30 cellular contexts compared by ENCODE assay signal in genomic region chr5:176667637-176668036, GRCh38. TPM values are rescaled to one million over a fixed set of nuclear protein-coding genes. Genes with fewer than 3 reads are reported as not detected.
"Had no signal": no experiment of that assay in that cellular context is flagged by ENCODE, and none has a peak within 500 bp of the region (broad histone marks: within the 10 kb centered on the region; RNA-seq: fewer than 3 reads in every experiment).

No MANE protein-coding gene starts in this region.

- H3K9me3 ChIP-seq: esophagus muscularis mucosa, psoas muscle, spleen, testis, tibial nerve, upper lobe of right lung, vagina had no signal

- H3K27ac Mint-ChIP-seq: nephron; stimulated activated naive B cell treated with anti-CD40 and anti-IgM and Interleukin-4, amounts not matched to agents 10 μg/mL and 1 μg/mL and 100 μg/mL, for 72 hours; stimulated activated naive CD8-positive, alpha-beta T cell treated with anti-CD3 and anti-CD28 coated beads, Interleukin-15, amount 100 ng/mL, for 72 hours had no signal

- H3K4me3 ChIP-seq: dorsolateral prefrontal cortex, esophagus muscularis mucosa, psoas muscle, spleen, testis, tibial nerve, upper lobe of right lung, vagina had no signal

- ATAC-seq: psoas muscle; sciatic nerve; stimulated activated naive B cell treated with anti-CD40 and anti-IgM and Interleukin-4, amounts not matched to agents 10 μg/mL and 1 μg/mL and 100 μg/mL, for 72 hours; stimulated activated naive CD8-positive, alpha-beta T cell treated with anti-CD3 and anti-CD28 coated beads, Interleukin-15, amount 100 ng/mL, for 72 hours; upper lobe of right lung had no signal

- DNase-seq: cortex of kidney; effector memory CD4-positive, alpha-beta T cell; foreskin melanocyte; head of caudate nucleus; hippocampal formation; mesendoderm; naive B cell; psoas muscle; retina; spleen; stimulated activated CD4-positive, alpha-beta T cell treated with anti-CD3 and anti-CD28 coated beads, Interleukin-15, amount 100 ng/mL, for 24 hours; stimulated activated CD4-positive, alpha-beta T cell treated with anti-CD3 and anti-CD28 coated beads, Interleukin-1b, Interleukin-23, amount 100 ng/mL, for 48 hours; stimulated activated CD4-positive, alpha-beta T cell treated with anti-CD3 and anti-CD28 coated beads, Interleukin-4, amount 100 ng/mL, for 24 hours; stimulated activated naive B cell treated with anti-CD40 and anti-IgM and Interleukin-4, amounts not matched to agents 10 μg/mL and 1 μg/mL and 100 μg/mL, for 72 hours; stimulated activated naive CD8-positive, alpha-beta T cell treated with anti-CD3 and anti-CD28 coated beads, Interleukin-15, amount 100 ng/mL, for 72 hours; testis; upper lobe of right lung had no signal

- H3K36me3 Mint-ChIP-seq: naive B cell; stimulated activated naive B cell treated with anti-CD40 and anti-IgM and Interleukin-4, amounts not matched to agents 10 μg/mL and 1 μg/mL and 100 μg/mL, for 72 hours had no signal

- H3K27ac ChIP-seq: dorsolateral prefrontal cortex, epithelial cell of prostate, esophagus muscularis mucosa, psoas muscle, spleen, testis, tibial nerve, upper lobe of right lung, vagina had no signal

- H3K36me3 ChIP-seq: esophagus muscularis mucosa, spleen, tibial nerve, upper lobe of right lung, vagina had no signal

- H3K27me3 ChIP-seq: testis, vagina had no signal

- H3K4me1 Mint-ChIP-seq: nephron; stimulated activated naive CD8-positive, alpha-beta T cell treated with anti-CD3 and anti-CD28 coated beads, Interleukin-15, amount 100 ng/mL, for 72 hours had no signal

- H3K4me1 ChIP-seq: esophagus muscularis mucosa, psoas muscle, spleen, testis, tibial nerve, upper lobe of right lung, vagina had no signal

- H3K9me3 Mint-ChIP-seq: stimulated activated naive B cell treated with anti-CD40 and anti-IgM and Interleukin-4, amounts not matched to agents 10 μg/mL and 1 μg/mL and 100 μg/mL, for 72 hours; stimulated activated naive CD8-positive, alpha-beta T cell treated with anti-CD3 and anti-CD28 coated beads, Interleukin-15, amount 100 ng/mL, for 72 hours had no signal

- H3K4me3 Mint-ChIP-seq: naive B cell; nephron; stimulated activated naive B cell treated with anti-CD40 and anti-IgM and Interleukin-4, amounts not matched to agents 10 μg/mL and 1 μg/mL and 100 μg/mL, for 72 hours; stimulated activated naive CD8-positive, alpha-beta T cell treated with anti-CD3 and anti-CD28 coated beads, Interleukin-15, amount 100 ng/mL, for 72 hours had no signal

RNA-seq across cellular contexts. Expression of gene EIF4E1B, which starts 37.2 kb away (rescaled TPM):
- total RNA-seq: esophagus muscularis mucosa, kidney epithelial cell, liver, lung microvascular endothelial cell, omental fat pad, psoas muscle, sciatic nerve, skeletal muscle tissue, spleen, subcutaneous adipose tissue, tibial nerve, upper lobe of right lung, vagina had no signal
- polyA plus RNA-seq: liver, spleen had no signal

RNA-seq across cellular contexts. Expression of gene SNCB, which starts 37.3 kb away (rescaled TPM):
- total RNA-seq: esophagus muscularis mucosa, kidney epithelial cell, liver, omental fat pad, sciatic nerve, skeletal muscle tissue, spleen, subcutaneous adipose tissue, tibial nerve, upper lobe of right lung, vagina had no signal
- polyA plus RNA-seq: liver had no signal
